Comparison of ENCODE assay signal across 36 cellular contexts in genomic region chr14:59146484-59146883, GRCh38.
"Had no signal": no experiment of that assay in that cellular context is flagged by ENCODE, and none has a peak within 500 bp of the region (broad histone marks: within the 10 kb centered on the region; RNA-seq: fewer than 3 reads in every experiment).

No MANE protein-coding gene starts in this region.

- H3K9me3 Mint-ChIP-seq: activated B cell treated with CpG ODN at 0.5 μM for 24 hours; activated CD4-positive, alpha-beta memory T cell treated with anti-CD3 and anti-CD28 coated beads for 36 hours; activated CD4-positive, alpha-beta T cell treated with anti-CD3 and anti-CD28 coated beads, Interleukin-2, amount 10 ng/mL, durations not matched to agents 24 days and 14 days; activated CD8-positive, alpha-beta T cell treated with anti-CD3 and anti-CD28 coated beads for 36 hours; activated naive CD4-positive, alpha-beta T cell treated with anti-CD3 and anti-CD28 coated beads for 36 hours; activated naive CD4-positive, alpha-beta T cell treated with anti-CD3 and anti-CD28 coated beads, Interleukin-2, amount 50 U/mL, for 72 hours; activated naive CD8-positive, alpha-beta T cell treated with anti-CD3 and anti-CD28 coated beads for 36 hours; activated T-cell treated with anti-CD3 and anti-CD28 coated beads, Interleukin-2, amount 50 U/mL, for 4 hours; activated T-cell treated with anti-CD3 and anti-CD28 coated beads, Interleukin-2, amount 50 U/mL, for 72 hours; activated T-helper 1 cell treated with anti-CD3 and anti-CD28 coated beads, Interleukin-12 subunit alpha, Interleukin-12 subunit beta, Interleukin-2, Interleukin-4 antibody, amounts not matched to agents 30 ng/mL and 10 ng/mL and 1 ng/mL, durations not matched to agents 14 hours and 24 hours and 36 hours; central memory CD8-positive, alpha-beta T cell; T-helper 1 cell treated with Interleukin-12 subunit alpha and Interleukin-12 subunit beta and Interleukin-4 antibody, amounts not matched to agents 30 μg/mL and 1 μg/mL, for 36 hours; T-helper 2 cell treated with Interferon-gamma antibody and Interleukin-4, amounts not matched to agents 5 μg/mL and 100 μg/mL, for 36 hours had no signal

- H3K36me3 ChIP-seq: adrenal gland, cardiac muscle cell had no signal

- ATAC-seq: activated CD8-positive, alpha-beta T cell treated with anti-CD3 and anti-CD28 coated beads for 36 hours; activated naive CD4-positive, alpha-beta T cell treated with anti-CD3 and anti-CD28 coated beads, Interleukin-2, amount 50 U/mL, for 72 hours; activated T-cell treated with anti-CD3 and anti-CD28 coated beads, Interleukin-2, amount 50 U/mL, for 4 hours; activated T-cell treated with anti-CD3 and anti-CD28 coated beads, Interleukin-2, amount 50 U/mL, for 72 hours; activated T-helper 17 cell treated with anti-CD3 and anti-CD28 coated beads, Interleukin-2, amount 50 U/mL, for 72 hours; body of pancreas had no signal

- H3K4me1 Mint-ChIP-seq: activated naive CD8-positive, alpha-beta T cell treated with anti-CD3 and anti-CD28 coated beads for 36 hours; central memory CD8-positive, alpha-beta T cell had no signal

- H3K27ac ChIP-seq: adrenal gland, body of pancreas, cardiac muscle cell, VCaP had no signal

- H3K9me3 ChIP-seq: adrenal gland, body of pancreas had no signal

- DNase-seq: activated B cell treated with CpG ODN at 0.5 μM for 24 hours; activated CD4-positive, alpha-beta memory T cell treated with anti-CD3 and anti-CD28 coated beads for 36 hours; activated CD4-positive, alpha-beta T cell treated with anti-CD3 and anti-CD28 coated beads for 4 hours; activated CD4-positive, alpha-beta T cell treated with anti-CD3 and anti-CD28 coated beads, Interleukin-2, amount 10 ng/mL, durations not matched to agents 24 days and 14 days; activated CD4-positive, alpha-beta T cell treated with anti-CD3 and anti-CD28 coated beads, Interleukin-2, amount 50 U/mL, for 1 hour; activated CD4-positive, alpha-beta T cell treated with anti-CD3 and anti-CD28 coated beads, Interleukin-2, amount 50 U/mL, for 4 hours; activated CD4-positive, CD25-positive, alpha-beta regulatory T cell treated with anti-CD3 and anti-CD28 coated beads, Interleukin-2, amount 50 U/mL, for 72 hours; activated CD8-positive, alpha-beta memory T cell treated with anti-CD3 and anti-CD28 coated beads, Interleukin-2, amount 50 U/mL, for 4 hours; activated CD8-positive, alpha-beta T cell treated with anti-CD3 and anti-CD28 coated beads for 36 hours; activated effector memory CD4-positive, alpha-beta T cell treated with anti-CD3 and anti-CD28 coated beads, Interleukin-2, amount 50 U/mL, for 16 hours; activated gamma-delta T cell treated with Interleukin-2 at 50 U/mL for 16 hours; activated naive CD4-positive, alpha-beta T cell; activated naive CD4-positive, alpha-beta T cell treated with anti-CD3 and anti-CD28 coated beads for 36 hours; activated naive CD4-positive, alpha-beta T cell treated with anti-CD3 and anti-CD28 coated beads, Interleukin-2, amount 50 U/mL, for 16 hours; activated naive CD8-positive, alpha-beta T cell treated with anti-CD3 and anti-CD28 coated beads for 36 hours; activated T-cell treated with anti-CD3 and anti-CD28 coated beads for 4 hours; activated T-cell treated with anti-CD3 and anti-CD28 coated beads, Interleukin-2, amount 50 U/mL, for 1 hour; activated T-cell treated with anti-CD3 and anti-CD28 coated beads, Interleukin-2, amount 50 U/mL, for 4 hours; activated T-cell treated with anti-CD3 and anti-CD28 coated beads, Interleukin-2, amount 50 U/mL, for 72 hours; adrenal gland; amniotic stem cell; aorta; body of pancreas; caudate nucleus; cerebellar nuclear complex; T-helper 1 cell; T-helper 2 cell; T-helper 9 cell had no signal

- H3K27me3 Mint-ChIP-seq: activated B cell treated with CpG ODN at 0.5 μM for 24 hours; activated CD4-positive, alpha-beta memory T cell treated with anti-CD3 and anti-CD28 coated beads for 36 hours; activated naive CD8-positive, alpha-beta T cell treated with anti-CD3 and anti-CD28 coated beads for 36 hours; activated T-helper 17 cell treated with anti-CD3 and anti-CD28 coated beads, Interleukin-2, amount 50 U/mL, for 72 hours had no signal

- H3K36me3 Mint-ChIP-seq: activated CD4-positive, alpha-beta memory T cell treated with anti-CD3 and anti-CD28 coated beads for 36 hours; activated naive CD4-positive, alpha-beta T cell treated with anti-CD3 and anti-CD28 coated beads, Interleukin-2, amount 50 U/mL, for 72 hours; activated naive CD8-positive, alpha-beta T cell treated with anti-CD3 and anti-CD28 coated beads for 36 hours had no signal

- H3K4me3 Mint-ChIP-seq: activated B cell treated with CpG ODN at 0.5 μM for 24 hours; activated CD4-positive, alpha-beta memory T cell treated with anti-CD3 and anti-CD28 coated beads for 36 hours; activated CD4-positive, alpha-beta T cell treated with anti-CD3 and anti-CD28 coated beads, Interleukin-2, amount 10 ng/mL, durations not matched to agents 24 days and 14 days; activated CD8-positive, alpha-beta T cell treated with anti-CD3 and anti-CD28 coated beads for 36 hours; activated naive CD4-positive, alpha-beta T cell treated with anti-CD3 and anti-CD28 coated beads for 36 hours; activated naive CD8-positive, alpha-beta T cell treated with anti-CD3 and anti-CD28 coated beads for 36 hours; activated T-cell treated with anti-CD3 and anti-CD28 coated beads, Interleukin-2, amount 50 U/mL, for 4 hours; activated T-cell treated with anti-CD3 and anti-CD28 coated beads, Interleukin-2, amount 50 U/mL, for 72 hours; activated T-helper 1 cell treated with anti-CD3 and anti-CD28 coated beads, Interleukin-12 subunit alpha, Interleukin-12 subunit beta, Interleukin-2, Interleukin-4 antibody, amounts not matched to agents 30 ng/mL and 10 ng/mL and 1 ng/mL, durations not matched to agents 14 hours and 24 hours and 36 hours; activated T-helper 17 cell treated with anti-CD3 and anti-CD28 coated beads, Interleukin-2, amount 50 U/mL, for 72 hours; central memory CD8-positive, alpha-beta T cell; T-helper 1 cell treated with Interleukin-12 subunit alpha and Interleukin-12 subunit beta and Interleukin-4 antibody, amounts not matched to agents 30 μg/mL and 1 μg/mL, for 36 hours; T-helper 2 cell treated with Interferon-gamma antibody and Interleukin-4, amounts not matched to agents 5 μg/mL and 100 μg/mL, for 36 hours had no signal

- H3K27ac Mint-ChIP-seq: activated B cell treated with CpG ODN at 0.5 μM for 24 hours; activated CD4-positive, alpha-beta memory T cell treated with anti-CD3 and anti-CD28 coated beads for 36 hours; activated CD4-positive, alpha-beta T cell treated with anti-CD3 and anti-CD28 coated beads, Interleukin-2, amount 10 ng/mL, durations not matched to agents 24 days and 14 days; activated CD8-positive, alpha-beta T cell treated with anti-CD3 and anti-CD28 coated beads for 36 hours; activated naive CD4-positive, alpha-beta T cell treated with anti-CD3 and anti-CD28 coated beads for 36 hours; activated naive CD4-positive, alpha-beta T cell treated with anti-CD3 and anti-CD28 coated beads, Interleukin-2, amount 50 U/mL, for 72 hours; activated naive CD8-positive, alpha-beta T cell treated with anti-CD3 and anti-CD28 coated beads for 36 hours; activated T-cell treated with anti-CD3 and anti-CD28 coated beads, Interleukin-2, amount 50 U/mL, for 72 hours; activated T-helper 1 cell treated with anti-CD3 and anti-CD28 coated beads, Interleukin-12 subunit alpha, Interleukin-12 subunit beta, Interleukin-2, Interleukin-4 antibody, amounts not matched to agents 30 ng/mL and 10 ng/mL and 1 ng/mL, durations not matched to agents 14 hours and 24 hours and 36 hours; activated T-helper 17 cell treated with anti-CD3 and anti-CD28 coated beads, Interleukin-2, amount 50 U/mL, for 72 hours; T-helper 1 cell treated with Interleukin-12 subunit alpha and Interleukin-12 subunit beta and Interleukin-4 antibody, amounts not matched to agents 30 μg/mL and 1 μg/mL, for 36 hours; T-helper 2 cell treated with Interferon-gamma antibody and Interleukin-4, amounts not matched to agents 5 μg/mL and 100 μg/mL, for 36 hours had no signal

- H3K27me3 ChIP-seq: adrenal gland, body of pancreas, cardiac muscle cell had no signal

- H3K4me3 ChIP-seq: adrenal gland, body of pancreas, cardiac muscle cell had no signal

- H3K4me1 ChIP-seq: adrenal gland, body of pancreas had no signal
